ENCODE assay signal across 2 cellular contexts in the genomic region with DNA sequence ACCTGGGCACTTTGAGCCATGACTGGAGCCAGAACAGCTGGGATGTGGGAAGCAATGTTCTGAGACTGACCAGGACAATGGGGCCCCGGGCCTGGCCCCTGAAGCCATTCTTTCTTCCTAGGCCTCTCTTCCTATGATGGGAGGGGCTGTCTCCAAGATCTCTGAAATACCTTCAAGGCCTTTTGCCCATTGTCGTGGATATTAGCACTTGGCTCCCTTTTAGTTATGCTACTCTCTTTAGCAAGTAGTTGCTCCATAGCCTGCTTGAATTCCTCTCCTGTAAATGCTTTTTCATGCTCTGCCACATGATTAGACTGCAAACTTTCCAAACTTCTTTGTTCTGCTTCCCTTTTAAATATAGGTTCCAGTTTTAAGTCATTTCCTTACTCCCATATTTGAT.
TF ChIP-seq lines count a peak whose summit lies in the region.

No MANE protein-coding gene starts in this region.

TF ChIP-seq in GM23338, 12 proteins besides CTCF, POLR2A, EP300 and RAD21 (continued from another document and continues in another):
- TF ChIP-seq, protein P1, sequence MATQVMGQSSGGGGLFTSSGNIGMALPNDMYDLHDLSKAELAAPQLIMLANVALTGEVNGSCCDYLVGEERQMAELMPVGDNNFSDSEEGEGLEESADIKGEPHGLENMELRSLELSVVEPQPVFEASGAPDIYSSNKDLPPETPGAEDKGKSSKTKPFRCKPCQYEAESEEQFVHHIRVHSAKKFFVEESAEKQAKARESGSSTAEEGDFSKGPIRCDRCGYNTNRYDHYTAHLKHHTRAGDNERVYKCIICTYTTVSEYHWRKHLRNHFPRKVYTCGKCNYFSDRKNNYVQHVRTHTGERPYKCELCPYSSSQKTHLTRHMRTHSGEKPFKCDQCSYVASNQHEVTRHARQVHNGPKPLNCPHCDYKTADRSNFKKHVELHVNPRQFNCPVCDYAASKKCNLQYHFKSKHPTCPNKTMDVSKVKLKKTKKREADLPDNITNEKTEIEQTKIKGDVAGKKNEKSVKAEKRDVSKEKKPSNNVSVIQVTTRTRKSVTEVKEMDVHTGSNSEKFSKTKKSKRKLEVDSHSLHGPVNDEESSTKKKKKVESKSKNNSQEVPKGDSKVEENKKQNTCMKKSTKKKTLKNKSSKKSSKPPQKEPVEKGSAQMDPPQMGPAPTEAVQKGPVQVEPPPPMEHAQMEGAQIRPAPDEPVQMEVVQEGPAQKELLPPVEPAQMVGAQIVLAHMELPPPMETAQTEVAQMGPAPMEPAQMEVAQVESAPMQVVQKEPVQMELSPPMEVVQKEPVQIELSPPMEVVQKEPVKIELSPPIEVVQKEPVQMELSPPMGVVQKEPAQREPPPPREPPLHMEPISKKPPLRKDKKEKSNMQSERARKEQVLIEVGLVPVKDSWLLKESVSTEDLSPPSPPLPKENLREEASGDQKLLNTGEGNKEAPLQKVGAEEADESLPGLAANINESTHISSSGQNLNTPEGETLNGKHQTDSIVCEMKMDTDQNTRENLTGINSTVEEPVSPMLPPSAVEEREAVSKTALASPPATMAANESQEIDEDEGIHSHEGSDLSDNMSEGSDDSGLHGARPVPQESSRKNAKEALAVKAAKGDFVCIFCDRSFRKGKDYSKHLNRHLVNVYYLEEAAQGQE (IDR thresholded peaks at IDR 0.05; ENCODE audit: unreplicated experiment), result no peak
- TF ChIP-seq CREB1 (CRISPR knock-in tag; IDR thresholded peaks at IDR 0.05; ENCODE audit: low read depth) (no peak), ZNF331 (CRISPR knock-in tag; IDR thresholded peaks at IDR 0.05; ENCODE audit: low read depth) (no peak), POLR2AphosphoS5 (IDR thresholded peaks at IDR 0.05; ENCODE audit: low read depth) (no peak), JUNB (IDR thresholded peaks at IDR 0.05; ENCODE audit: unreplicated experiment) (no peak), NANOG (IDR thresholded peaks at IDR 0.05; ENCODE audit: borderline replicate concordance) (no peak), ZNF114 (CRISPR knock-in tag; IDR thresholded peaks at IDR 0.05) (no peak), EZH2phosphoT487 (IDR thresholded peaks at IDR 0.05; ENCODE audit: unreplicated experiment) (no peak)
- TF ChIP-seq, protein P2, sequence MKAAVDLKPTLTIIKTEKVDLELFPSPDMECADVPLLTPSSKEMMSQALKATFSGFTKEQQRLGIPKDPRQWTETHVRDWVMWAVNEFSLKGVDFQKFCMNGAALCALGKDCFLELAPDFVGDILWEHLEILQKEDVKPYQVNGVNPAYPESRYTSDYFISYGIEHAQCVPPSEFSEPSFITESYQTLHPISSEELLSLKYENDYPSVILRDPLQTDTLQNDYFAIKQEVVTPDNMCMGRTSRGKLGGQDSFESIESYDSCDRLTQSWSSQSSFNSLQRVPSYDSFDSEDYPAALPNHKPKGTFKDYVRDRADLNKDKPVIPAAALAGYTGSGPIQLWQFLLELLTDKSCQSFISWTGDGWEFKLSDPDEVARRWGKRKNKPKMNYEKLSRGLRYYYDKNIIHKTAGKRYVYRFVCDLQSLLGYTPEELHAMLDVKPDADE (IDR thresholded peaks at IDR 0.05), result no peak
- TF ChIP-seq, protein P3, sequence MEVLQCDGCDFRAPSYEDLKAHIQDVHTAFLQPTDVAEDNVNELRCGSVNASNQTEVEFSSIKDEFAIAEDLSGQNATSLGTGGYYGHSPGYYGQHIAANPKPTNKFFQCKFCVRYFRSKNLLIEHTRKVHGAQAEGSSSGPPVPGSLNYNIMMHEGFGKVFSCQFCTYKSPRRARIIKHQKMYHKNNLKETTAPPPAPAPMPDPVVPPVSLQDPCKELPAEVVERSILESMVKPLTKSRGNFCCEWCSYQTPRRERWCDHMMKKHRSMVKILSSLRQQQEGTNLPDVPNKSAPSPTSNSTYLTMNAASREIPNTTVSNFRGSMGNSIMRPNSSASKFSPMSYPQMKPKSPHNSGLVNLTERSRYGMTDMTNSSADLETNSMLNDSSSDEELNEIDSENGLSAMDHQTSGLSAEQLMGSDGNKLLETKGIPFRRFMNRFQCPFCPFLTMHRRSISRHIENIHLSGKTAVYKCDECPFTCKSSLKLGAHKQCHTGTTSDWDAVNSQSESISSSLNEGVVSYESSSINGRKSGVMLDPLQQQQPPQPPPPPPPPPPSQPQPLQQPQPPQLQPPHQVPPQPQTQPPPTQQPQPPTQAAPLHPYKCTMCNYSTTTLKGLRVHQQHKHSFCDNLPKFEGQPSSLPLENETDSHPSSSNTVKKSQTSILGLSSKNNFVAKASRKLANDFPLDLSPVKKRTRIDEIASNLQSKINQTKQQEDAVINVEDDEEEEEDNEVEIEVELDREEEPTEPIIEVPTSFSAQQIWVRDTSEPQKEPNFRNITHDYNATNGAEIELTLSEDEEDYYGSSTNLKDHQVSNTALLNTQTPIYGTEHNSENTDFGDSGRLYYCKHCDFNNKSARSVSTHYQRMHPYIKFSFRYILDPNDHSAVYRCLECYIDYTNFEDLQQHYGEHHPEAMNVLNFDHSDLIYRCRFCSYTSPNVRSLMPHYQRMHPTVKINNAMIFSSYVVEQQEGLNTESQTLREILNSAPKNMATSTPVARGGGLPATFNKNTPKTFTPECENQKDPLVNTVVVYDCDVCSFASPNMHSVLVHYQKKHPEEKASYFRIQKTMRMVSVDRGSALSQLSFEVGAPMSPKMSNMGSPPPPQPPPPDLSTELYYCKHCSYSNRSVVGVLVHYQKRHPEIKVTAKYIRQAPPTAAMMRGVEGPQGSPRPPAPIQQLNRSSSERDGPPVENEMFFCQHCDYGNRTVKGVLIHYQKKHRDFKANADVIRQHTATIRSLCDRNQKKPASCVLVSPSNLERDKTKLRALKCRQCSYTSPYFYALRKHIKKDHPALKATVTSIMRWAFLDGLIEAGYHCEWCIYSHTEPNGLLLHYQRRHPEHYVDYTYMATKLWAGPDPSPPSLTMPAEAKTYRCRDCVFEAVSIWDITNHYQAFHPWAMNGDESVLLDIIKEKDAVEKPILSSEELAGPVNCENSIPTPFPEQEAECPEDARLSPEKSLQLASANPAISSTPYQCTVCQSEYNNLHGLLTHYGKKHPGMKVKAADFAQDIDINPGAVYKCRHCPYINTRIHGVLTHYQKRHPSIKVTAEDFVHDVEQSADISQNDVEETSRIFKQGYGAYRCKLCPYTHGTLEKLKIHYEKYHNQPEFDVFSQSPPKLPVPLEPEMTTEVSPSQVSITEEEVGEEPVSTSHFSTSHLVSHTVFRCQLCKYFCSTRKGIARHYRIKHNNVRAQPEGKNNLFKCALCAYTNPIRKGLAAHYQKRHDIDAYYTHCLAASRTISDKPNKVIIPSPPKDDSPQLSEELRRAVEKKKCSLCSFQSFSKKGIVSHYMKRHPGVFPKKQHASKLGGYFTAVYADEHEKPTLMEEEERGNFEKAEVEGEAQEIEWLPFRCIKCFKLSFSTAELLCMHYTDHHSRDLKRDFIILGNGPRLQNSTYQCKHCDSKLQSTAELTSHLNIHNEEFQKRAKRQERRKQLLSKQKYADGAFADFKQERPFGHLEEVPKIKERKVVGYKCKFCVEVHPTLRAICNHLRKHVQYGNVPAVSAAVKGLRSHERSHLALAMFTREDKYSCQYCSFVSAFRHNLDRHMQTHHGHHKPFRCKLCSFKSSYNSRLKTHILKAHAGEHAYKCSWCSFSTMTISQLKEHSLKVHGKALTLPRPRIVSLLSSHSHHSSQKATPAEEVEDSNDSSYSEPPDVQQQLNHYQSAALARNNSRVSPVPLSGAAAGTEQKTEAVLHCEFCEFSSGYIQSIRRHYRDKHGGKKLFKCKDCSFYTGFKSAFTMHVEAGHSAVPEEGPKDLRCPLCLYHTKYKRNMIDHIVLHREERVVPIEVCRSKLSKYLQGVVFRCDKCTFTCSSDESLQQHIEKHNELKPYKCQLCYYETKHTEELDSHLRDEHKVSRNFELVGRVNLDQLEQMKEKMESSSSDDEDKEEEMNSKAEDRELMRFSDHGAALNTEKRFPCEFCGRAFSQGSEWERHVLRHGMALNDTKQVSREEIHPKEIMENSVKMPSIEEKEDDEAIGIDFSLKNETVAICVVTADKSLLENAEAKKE (CRISPR knock-in tag; IDR thresholded peaks at IDR 0.05), result no peak

TF ChIP-seq in SK-N-SH treated with all-trans-retinoic acid at 6 μM for 48 hours, 23 proteins besides CTCF, POLR2A, EP300 and RAD21 (continued from another document):
- TF ChIP-seq, protein P4, sequence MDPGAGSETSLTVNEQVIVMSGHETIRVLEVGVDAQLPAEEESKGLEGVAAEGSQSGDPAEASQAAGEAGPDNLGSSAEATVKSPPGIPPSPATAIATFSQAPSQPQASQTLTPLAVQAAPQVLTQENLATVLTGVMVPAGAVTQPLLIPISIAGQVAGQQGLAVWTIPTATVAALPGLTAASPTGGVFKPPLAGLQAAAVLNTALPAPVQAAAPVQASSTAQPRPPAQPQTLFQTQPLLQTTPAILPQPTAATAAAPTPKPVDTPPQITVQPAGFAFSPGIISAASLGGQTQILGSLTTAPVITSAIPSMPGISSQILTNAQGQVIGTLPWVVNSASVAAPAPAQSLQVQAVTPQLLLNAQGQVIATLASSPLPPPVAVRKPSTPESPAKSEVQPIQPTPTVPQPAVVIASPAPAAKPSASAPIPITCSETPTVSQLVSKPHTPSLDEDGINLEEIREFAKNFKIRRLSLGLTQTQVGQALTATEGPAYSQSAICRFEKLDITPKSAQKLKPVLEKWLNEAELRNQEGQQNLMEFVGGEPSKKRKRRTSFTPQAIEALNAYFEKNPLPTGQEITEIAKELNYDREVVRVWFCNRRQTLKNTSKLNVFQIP (CRISPR knock-in tag; IDR thresholded peaks at IDR 0.05; ENCODE audit: borderline replicate concordance, low read depth), result no peak
TF ChIP-seq in SK-N-SH treated with all-trans-retinoic acid at 6 μM for 48 hours: peak in this region for 0.
